1 cellular context compared by ENCODE assay signal in genomic region chr20:63556873-63557478, GRCh38.
TF ChIP-seq lines count a peak whose summit lies in the region.

No MANE protein-coding gene starts in this region.

TF ChIP-seq in WTC11, 78 proteins besides CTCF, POLR2A, EP300 and RAD21 (continued from another document):
- TF ChIP-seq PREB (CRISPR knock-in tag; IDR thresholded peaks at IDR 0.05; ENCODE audit: borderline replicate concordance) (no peak), ZNF219 (CRISPR knock-in tag; IDR thresholded peaks at IDR 0.05; ENCODE audit: borderline replicate concordance) (no peak), CREB1 (CRISPR knock-in tag; IDR thresholded peaks at IDR 0.05) (no peak), CBFB (CRISPR knock-in tag; IDR thresholded peaks at IDR 0.05; ENCODE audit: low read depth) (no peak)
